ENCODE assay signal across 8 cellular contexts in genomic region chr6:2990932-2991506, GRCh38. TPM values are rescaled to one million over a fixed set of nuclear protein-coding genes. Genes with fewer than 3 reads are reported as not detected.
DNase-seq lines count a peak whose midpoint lies in the region; ATAC-seq, FAIRE-seq and TF ChIP-seq lines count a peak whose summit lies in the region.

No MANE protein-coding gene starts in this region.

- CTCF ChIA-PET in SK-N-SH (lab: Yijun Ruan, JAX), result interaction anchor here (0.9 to 5.1 kb wide), 12 partner anchors 19 to 222 kb away, joined by 3 to 88 read pairs (median 7); partner anchors contain the start of gene SERPINB6

- H3K27me3 Mint-ChIP-seq in activated naive CD8-positive, alpha-beta T cell treated with anti-CD3 and anti-CD28 coated beads for 36 hours, result no peaks in the 10 kb centered on the region

- peaks cover 18% of the 10 kb centered on the region for H3K4me1 Mint-ChIP-seq in activated naive CD8-positive, alpha-beta T cell treated with anti-CD3 and anti-CD28 coated beads for 36 hours

- no peaks in the 10 kb centered on the region for H3K9me3 Mint-ChIP-seq in activated naive CD8-positive, alpha-beta T cell treated with anti-CD3 and anti-CD28 coated beads for 36 hours

- WGBS in SK-N-SH (ENCODE audit: low lambda C conversion rate), result 62% methylated on average over 10 of the region's 10 CpGs

- H2AFZ ChIP-seq in SK-N-SH (ENCODE audit: low read depth), result peak overlapping the region; percentile 90

- intact Hi-C loops in kidney (cut with DNase I), result no loop called here
- intact Hi-C loops in sciatic nerve (cut with DNase I), result no loop called here

- peaks cover 29% of the 10 kb centered on the region for H3F3A ChIP-seq in SK-N-SH (replicated peaks; ENCODE audit: insufficient read depth)

- peak overlapping the region; percentile 97 for H3K27ac Mint-ChIP-seq in activated naive CD8-positive, alpha-beta T cell treated with anti-CD3 and anti-CD28 coated beads for 36 hours

- TF ChIP-seq CTCF in SK-N-SH (IDR thresholded peaks at IDR 0.05) (no peak), kidney (IDR thresholded peaks at IDR 0.05; ENCODE audit: borderline replicate concordance, extremely low read depth, insufficient read depth) (no peak)

- TF ChIP-seq RAD21 in SK-N-SH (IDR thresholded peaks at IDR 0.05; ENCODE audit: low read length), result no peak

- H3K9ac ChIP-seq in SK-N-SH (peak overlapping the region; percentile 98), kidney (ENCODE audit: low read length in 2 of 2) (peak overlapping the region; percentile 99), subcutaneous abdominal adipose tissue (ENCODE audit: low read length in 5 of 5) (peak overlapping the region; percentile 34 to 96 (median 76))

- ATAC-seq in SK-N-SH treated with all-trans-retinoic acid at 6 μM for 48 hours, result no peak
- ATAC-seq in GM18909 (IDR thresholded peaks at IDR 0.05; ENCODE audit: poor library complexity, unreplicated experiment), result no peak
- ATAC-seq in sciatic nerve, result no peak

- H3K27me3 ChIP-seq in SK-N-SH (ENCODE audit: insufficient read depth) (no peaks in the 10 kb centered on the region), subcutaneous abdominal adipose tissue (ENCODE audit: control insufficient read depth in 5 of 5, insufficient read depth in 4 of 5, low read length in 5 of 5) (no peaks in the 10 kb centered on the region)

- no peaks in the 10 kb centered on the region for H3K36me3 ChIP-seq in SK-N-SH (replicated peaks in 1 of 2; ENCODE audit: control insufficient read depth in 1 of 2, insufficient read depth in 2 of 2, low read length in 1 of 2)
- H3K36me3 ChIP-seq in kidney (ENCODE audit: control insufficient read depth in 1 of 2, insufficient read depth in 2 of 2, low read length in 2 of 2), result no peaks in the 10 kb centered on the region
- H3K36me3 ChIP-seq in subcutaneous abdominal adipose tissue (ENCODE audit: control insufficient read depth in 5 of 5, insufficient read depth in 5 of 5, low read length in 5 of 5), result peaks cover 0 to 3% (median 0%) of the 10 kb centered on the region in 5 donors

- FAIRE-seq in kidney (lab: Jason Lieb, UNC), result no peak

- H3K9me2 ChIP-seq in SK-N-SH, result no peaks in the 10 kb centered on the region

- TF ChIP-seq EP300 in SK-N-SH (IDR thresholded peaks at IDR 0.05; ENCODE audit: borderline replicate concordance in 1 of 2, low read depth in 1 of 2, low read length in 1 of 2), result no peak

- peaks cover 5% of the 10 kb centered on the region; the same call in 1 of the 2 replicates for H3K79me2 ChIP-seq in SK-N-SH (ENCODE audit: insufficient read depth)

- H3K9me3 ChIP-seq in SK-N-SH (no peaks in the 10 kb centered on the region), kidney (ENCODE audit: control insufficient read depth in 1 of 2, low read length in 2 of 2) (no peaks in the 10 kb centered on the region), subcutaneous abdominal adipose tissue (ENCODE audit: control insufficient read depth in 5 of 5, low read length in 5 of 5) (no peaks in the 10 kb centered on the region)

- H3K27ac ChIP-seq in SK-N-SH (ENCODE audit: low read depth in 2 of 2, low read length in 1 of 2) (peak overlapping the region; percentile 98 to 99), kidney (ENCODE audit: low read depth in 2 of 2, low read length in 2 of 2) (peak overlapping the region; percentile 98 to 100), subcutaneous abdominal adipose tissue (ENCODE audit: low read depth, low read length) (peak overlapping the region; percentile 98)

- H3K36me3 Mint-ChIP-seq in activated naive CD8-positive, alpha-beta T cell treated with anti-CD3 and anti-CD28 coated beads for 36 hours, result peaks cover 1% of the 10 kb centered on the region

- H3K4me3 ChIP-seq in SK-N-SH (ENCODE audit: low read depth in 2 of 2, low read length in 1 of 2) (peak overlapping the region; percentile 66 to 81), kidney (ENCODE audit: low read length in 2 of 2) (peak overlapping the region; percentile 98 to 99), subcutaneous abdominal adipose tissue (ENCODE audit: low read depth in 1 of 5, low read length in 5 of 5) (peak overlapping the region; percentile 81 to 96 (median 88))

- H3K4me1 ChIP-seq in SK-N-SH (ENCODE audit: control insufficient read depth in 1 of 2, insufficient read depth in 2 of 2, low read depth in 1 of 2, low read length in 1 of 2) (peaks cover 18 to 19% of the 10 kb centered on the region in 2 experiments), kidney (ENCODE audit: control insufficient read depth in 1 of 2, insufficient read depth in 1 of 2, low read depth in 1 of 2, low read length in 2 of 2) (peaks cover 6% of the 10 kb centered on the region in 2 donors), subcutaneous abdominal adipose tissue (ENCODE audit: control insufficient read depth in 5 of 5, insufficient read depth in 5 of 5, low read length in 5 of 5) (peaks cover 11 to 39% (median 29%) of the 10 kb centered on the region in 5 donors)

- POLR2A ChIA-PET in SK-N-SH (lab: Yijun Ruan, JAX), result interaction anchor here (0.7 to 4.5 kb wide), 9 partner anchors 8 to 1144 kb away, joined by 3 to 38 read pairs (median 14); partner anchors contain the start of genes ECI2, NQO2, RIPK1 and SERPINB6

- H4K20me1 ChIP-seq in SK-N-SH (ENCODE audit: insufficient read depth), result no peaks in the 10 kb centered on the region

- peak overlapping the region; percentile 84 for H3K4me3 Mint-ChIP-seq in activated naive CD8-positive, alpha-beta T cell treated with anti-CD3 and anti-CD28 coated beads for 36 hours

- DNase-seq in SK-N-SH, result no peak
- no peak for DNase-seq in activated naive CD8-positive, alpha-beta T cell treated with anti-CD3 and anti-CD28 coated beads for 36 hours
- no peak for DNase-seq in kidney
- no peak for DNase-seq in NCI-H1436 treated with DMSO at 0.1 percent for 48 hours (lab: John Stamatoyannopoulos, UW)
- DNase-seq in sciatic nerve (ENCODE audit: low spot score), result no peak

- H3K4me2 ChIP-seq in SK-N-SH, result peak overlapping the region; percentile 90

TF ChIP-seq in SK-N-SH, 30 proteins besides CTCF, POLR2A, EP300 and RAD21:
- no peak for TF ChIP-seq ZBTB33 (IDR thresholded peaks at IDR 0.05; ENCODE audit: borderline replicate concordance, low read depth)
- 0 out of 2 replicates have a peak, but pooled peaks have one; percentile 14 for TF ChIP-seq TAF1 (IDR thresholded peaks at IDR 0.05; ENCODE audit: borderline replicate concordance, low read depth, low read length)

TF ChIP-seq in SK-N-SH treated with all-trans-retinoic acid at 6 μM for 48 hours, 23 proteins besides CTCF, POLR2A, EP300 and RAD21:
- no peak for TF ChIP-seq ZFP30 (CRISPR knock-in tag; IDR thresholded peaks at IDR 0.05)
- TF ChIP-seq TCF4 (CRISPR knock-in tag; IDR thresholded peaks at IDR 0.05; ENCODE audit: borderline replicate concordance), result no peak
- no peak for TF ChIP-seq ZFP3 (CRISPR knock-in tag; IDR thresholded peaks at IDR 0.05)
- TF ChIP-seq OSR1 (CRISPR knock-in tag; IDR thresholded peaks at IDR 0.05), result no peak

RNA-seq across cellular contexts. Expression of gene NQO2, which starts 8.7 kb away (rescaled TPM):
- polyA plus RNA-seq in SK-N-SH (2012; rRNA removed) (19.2 and 22.5 TPM in 2 replicates), kidney (ENCODE audit: insufficient read depth, low read depth, low replicate concordance) (291 TPM)
- 18.9 and 20.4 TPM in 2 replicates for polyA plus RNA-seq in SK-N-SH (2012; cell fraction: cytosol; rRNA removed)
- polyA plus RNA-seq in SK-N-SH (2012; cell fraction: nucleus; rRNA removed), result 14.6 and 18.6 TPM in 2 replicates
- 10 to 100 TPM; 12.8 to 13.7 TPM for total RNA-seq in activated naive CD8-positive, alpha-beta T cell treated with anti-CD3 and anti-CD28 coated beads for 36 hours
- total RNA-seq in kidney (37.0 TPM), sciatic nerve (30.1 TPM)

RNA-seq across cellular contexts. Expression of gene SERPINB6, which starts 19.7 kb away (rescaled TPM):
- 102 and 111 TPM in 2 replicates for polyA plus RNA-seq in SK-N-SH (2012; rRNA removed)
- polyA plus RNA-seq in SK-N-SH (2012; cell fraction: cytosol; rRNA removed), result 109 TPM in 2 replicates
- 123 and 128 TPM in 2 replicates for polyA plus RNA-seq in SK-N-SH (2012; cell fraction: nucleus; rRNA removed)
- total RNA-seq in activated naive CD8-positive, alpha-beta T cell treated with anti-CD3 and anti-CD28 coated beads for 36 hours, result 10 to 100 TPM; 54.9 to 56.0 TPM
- total RNA-seq in kidney, result 136 TPM
- 212 TPM for polyA plus RNA-seq in kidney (ENCODE audit: insufficient read depth, low read depth, low replicate concordance)
- total RNA-seq in sciatic nerve, result 122 TPM
